In the genomic region with DNA sequence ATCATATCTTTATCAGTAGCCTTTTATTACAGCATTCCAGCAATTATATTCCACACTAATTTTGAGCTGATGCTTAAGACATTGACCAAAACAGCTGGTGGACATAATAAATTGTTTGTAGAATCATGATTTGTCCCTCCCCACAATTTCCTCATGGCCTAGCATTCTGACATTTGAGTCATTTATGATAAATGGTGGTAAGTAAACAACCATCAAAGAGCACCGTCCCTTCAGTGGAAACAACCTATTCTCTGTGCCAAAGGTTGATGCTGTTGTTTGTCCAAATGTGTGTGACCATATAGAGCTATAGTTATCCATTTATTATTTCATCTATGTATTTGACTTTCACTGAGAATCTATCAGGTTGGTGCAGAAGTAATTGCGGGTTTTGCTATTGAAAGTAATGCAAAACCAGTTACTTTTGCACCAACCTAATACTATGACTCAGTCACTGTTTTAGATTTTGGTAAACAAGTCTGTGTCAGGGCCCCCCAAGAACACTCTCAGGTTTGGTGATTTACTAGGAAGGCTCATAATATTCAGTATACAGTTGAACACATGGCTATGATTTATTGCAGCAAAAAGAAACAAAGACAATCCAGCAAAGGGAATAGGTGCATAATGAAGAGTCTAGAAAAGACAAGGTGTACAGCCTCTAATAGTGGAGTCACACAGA, we compare ENCODE assay signal across 1 cellular context.
TF ChIP-seq lines count a peak whose summit lies in the region.

No MANE protein-coding gene starts in this region.

TF ChIP-seq in HepG2, 621 proteins besides CTCF, POLR2A, EP300 and RAD21 (continued from another document and continues in another):
- TF ChIP-seq ZSCAN5A (CRISPR knock-in tag; IDR thresholded peaks at IDR 0.05; ENCODE audit: borderline replicate concordance) (no peak), HOXA7 (CRISPR knock-in tag; IDR thresholded peaks at IDR 0.05) (no peak), ZNF546 (CRISPR knock-in tag; conservative IDR thresholded peaks at IDR 0.05) (no peak), GFI1 (CRISPR knock-in tag; IDR thresholded peaks at IDR 0.05; ENCODE audit: borderline replicate concordance) (peak; percentile 75; the same call in 1 of the 2 replicates), FOXK2 (IDR thresholded peaks at IDR 0.05) (no peak), RELA (CRISPR knock-in tag; IDR thresholded peaks at IDR 0.05) (no peak), NFE2L2 (IDR thresholded peaks at IDR 0.05; ENCODE audit: low read length) (no peak), ZNF468 (CRISPR knock-in tag; IDR thresholded peaks at IDR 0.05) (no peak), ZNF318 (CRISPR knock-in tag; IDR thresholded peaks at IDR 0.05) (no peak), AGO2 (optimal IDR thresholded peaks at IDR 0.05; ENCODE audit: low read depth, low read length) (no peak), PTBP1 (IDR thresholded peaks at IDR 0.05; ENCODE audit: low read depth, low read length, poor library complexity, severe bottlenecking) (no peak), ZNF484 (CRISPR knock-in tag; IDR thresholded peaks at IDR 0.05; ENCODE audit: borderline replicate concordance, low read depth) (no peak), TBX3 (IDR thresholded peaks at IDR 0.05; ENCODE audit: borderline replicate concordance) (peak; percentile 16; the same call in 1 of the 2 replicates), MED8 (CRISPR knock-in tag; IDR thresholded peaks at IDR 0.05; ENCODE audit: insufficient replicate concordance) (no peak), GATA4 (IDR thresholded peaks at IDR 0.05; ENCODE audit: borderline replicate concordance, low read depth) (no peak), HIVEP1 (CRISPR knock-in tag; IDR thresholded peaks at IDR 0.05) (no peak), MTF1 (CRISPR knock-in tag; IDR thresholded peaks at IDR 0.05) (no peak), ZBTB38 (CRISPR knock-in tag; IDR thresholded peaks at IDR 0.05) (no peak), ARNT (IDR thresholded peaks at IDR 0.05) (no peak), MZF1 (CRISPR knock-in tag; IDR thresholded peaks at IDR 0.05; ENCODE audit: borderline replicate concordance) (no peak), SOX13 (IDR thresholded peaks at IDR 0.05) (no peak), SOX13 (CRISPR knock-in tag; conservative IDR thresholded peaks at IDR 0.05 in 1 of 2, IDR thresholded peaks at IDR 0.05 in 1 of 2) (peak in 1 of 2 experiments; percentile 57; a peak in 2 of 4 replicates), THAP8 (CRISPR knock-in tag; IDR thresholded peaks at IDR 0.05; ENCODE audit: borderline replicate concordance) (no peak), ZNF34 (CRISPR knock-in tag; IDR thresholded peaks at IDR 0.05; ENCODE audit: borderline replicate concordance) (no peak), ZNF850 (CRISPR knock-in tag; conservative IDR thresholded peaks at IDR 0.05) (no peak), FOXC1 (CRISPR knock-in tag; IDR thresholded peaks at IDR 0.05; ENCODE audit: borderline replicate concordance) (no peak), FOXP1 (IDR thresholded peaks at IDR 0.05) (peak; percentile 78; the same call in 1 of the 2 replicates), FOXP1 (CRISPR knock-in tag; IDR thresholded peaks at IDR 0.05) (peak; percentile 76), GATAD1 (CRISPR knock-in tag; IDR thresholded peaks at IDR 0.05) (no peak), DNMT1 (CRISPR knock-in tag; IDR thresholded peaks at IDR 0.05) (no peak), POLR2AphosphoS5 (IDR thresholded peaks at IDR 0.05; ENCODE audit: low read depth, low read length) (no peak), ZNF777 (CRISPR knock-in tag; IDR thresholded peaks at IDR 0.05) (no peak), REL (CRISPR knock-in tag; conservative IDR thresholded peaks at IDR 0.05) (no peak), ZNF124 (CRISPR knock-in tag; IDR thresholded peaks at IDR 0.05) (no peak), RAD51 (IDR thresholded peaks at IDR 0.05; ENCODE audit: borderline replicate concordance) (no peak), ZFP91 (CRISPR knock-in tag; IDR thresholded peaks at IDR 0.05; ENCODE audit: borderline replicate concordance) (no peak), ZNF337 (CRISPR knock-in tag; IDR thresholded peaks at IDR 0.05; ENCODE audit: borderline replicate concordance, low read depth) (no peak), ZNF572 (CRISPR knock-in tag; IDR thresholded peaks at IDR 0.05) (no peak), PITX1 (CRISPR knock-in tag; IDR thresholded peaks at IDR 0.05) (no peak), ZNF501 (CRISPR knock-in tag; IDR thresholded peaks at IDR 0.05) (no peak), HOMEZ (CRISPR knock-in tag; IDR thresholded peaks at IDR 0.05; ENCODE audit: low read depth) (peak; percentile 92), MEIS1 (CRISPR knock-in tag; IDR thresholded peaks at IDR 0.05; ENCODE audit: borderline replicate concordance) (no peak), PAWR (CRISPR knock-in tag; IDR thresholded peaks at IDR 0.05; ENCODE audit: borderline replicate concordance) (no peak), TAF1 (CRISPR knock-in tag; IDR thresholded peaks at IDR 0.05) (no peak), RFX5 (IDR thresholded peaks at IDR 0.05; ENCODE audit: low read depth, low read length) (no peak), ZEB1 (IDR thresholded peaks at IDR 0.05; ENCODE audit: insufficient replicate concordance, low read depth) (no peak), CEBPB (IDR thresholded peaks at IDR 0.05; ENCODE audit: borderline replicate concordance, low read depth, low read length) (0 out of 2 replicates have a peak, but pooled peaks have one; percentile 13), NFYB (CRISPR knock-in tag; IDR thresholded peaks at IDR 0.05) (no peak), RORA (CRISPR knock-in tag; IDR thresholded peaks at IDR 0.05) (no peak), SP5 (CRISPR knock-in tag; IDR thresholded peaks at IDR 0.05; ENCODE audit: borderline replicate concordance, low read depth) (peak; percentile 49; the same call in 1 of the 2 replicates), ZIK1 (CRISPR knock-in tag; IDR thresholded peaks at IDR 0.05; ENCODE audit: borderline replicate concordance, low read depth) (no peak), MED1 (CRISPR knock-in tag; IDR thresholded peaks at IDR 0.05) (0 out of 2 replicates have a peak, but pooled peaks have one; percentile 14), SOX6 (IDR thresholded peaks at IDR 0.05) (no peak), SOX6 (CRISPR knock-in tag; IDR thresholded peaks at IDR 0.05) (peak; percentile 33; the same call in 1 of the 2 replicates), SCMH1 (CRISPR knock-in tag; IDR thresholded peaks at IDR 0.05; ENCODE audit: borderline replicate concordance) (no peak), SALL1 (CRISPR knock-in tag; IDR thresholded peaks at IDR 0.05) (peak; percentile 73; the same call in 1 of the 2 replicates), NFRKB (IDR thresholded peaks at IDR 0.05) (no peak), ZNF33A (CRISPR knock-in tag; IDR thresholded peaks at IDR 0.05; ENCODE audit: borderline replicate concordance) (no peak), CREB1 (IDR thresholded peaks at IDR 0.05) (no peak), CREB1 (CRISPR knock-in tag; IDR thresholded peaks at IDR 0.05) (peak; percentile 59)
- TF ChIP-seq, protein P1, sequence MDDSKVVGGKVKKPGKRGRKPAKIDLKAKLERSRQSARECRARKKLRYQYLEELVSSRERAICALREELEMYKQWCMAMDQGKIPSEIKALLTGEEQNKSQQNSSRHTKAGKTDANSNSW (CRISPR knock-in tag; IDR thresholded peaks at IDR 0.05; ENCODE audit: borderline replicate concordance), result no peak
- TF ChIP-seq, protein P2, sequence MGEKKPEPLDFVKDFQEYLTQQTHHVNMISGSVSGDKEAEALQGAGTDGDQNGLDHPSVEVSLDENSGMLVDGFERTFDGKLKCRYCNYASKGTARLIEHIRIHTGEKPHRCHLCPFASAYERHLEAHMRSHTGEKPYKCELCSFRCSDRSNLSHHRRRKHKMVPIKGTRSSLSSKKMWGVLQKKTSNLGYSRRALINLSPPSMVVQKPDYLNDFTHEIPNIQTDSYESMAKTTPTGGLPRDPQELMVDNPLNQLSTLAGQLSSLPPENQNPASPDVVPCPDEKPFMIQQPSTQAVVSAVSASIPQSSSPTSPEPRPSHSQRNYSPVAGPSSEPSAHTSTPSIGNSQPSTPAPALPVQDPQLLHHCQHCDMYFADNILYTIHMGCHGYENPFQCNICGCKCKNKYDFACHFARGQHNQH (CRISPR knock-in tag; IDR thresholded peaks at IDR 0.05), result 0 out of 2 replicates have a peak, but pooled peaks have one; percentile 46
